Comparison of ENCODE assay signal across 23 cellular contexts in genomic region chr5:40494631-40495030, GRCh38.
"Had no signal": no experiment of that assay in that cellular context is flagged by ENCODE, and none has a peak within 500 bp of the region (broad histone marks: within the 10 kb centered on the region; RNA-seq: fewer than 3 reads in every experiment).

No MANE protein-coding gene starts in this region.

- H3K27me3 ChIP-seq: colonic mucosa, foreskin keratinocyte, hepatocyte, neural progenitor cell, pancreas, suprapubic skin, thyroid gland had no signal

- H2AFZ ChIP-seq: hepatocyte, neural progenitor cell had no signal

- H3K36me3 Mint-ChIP-seq: memory B cell, mesothelial cell of epicardium, natural killer cell, neural progenitor cell, type B pancreatic cell had no signal

- H3K4me3 ChIP-seq: colonic mucosa, hepatocyte, left ventricle myocardium inferior, lower lobe of right lung, neural progenitor cell, pancreas, smooth muscle cell, suprapubic skin, thyroid gland had no signal

- H3K4me1 ChIP-seq: colonic mucosa, left ventricle myocardium inferior, pancreas, suprapubic skin, thyroid gland had no signal

- DNase-seq: colonic mucosa; dermis blood vessel endothelial cell; foreskin keratinocyte; head of caudate nucleus; kidney; left cardiac atrium; left ventricle myocardium inferior; lower lobe of right lung; natural killer cell; nucleus accumbens; pancreas; right cardiac atrium; stimulated activated CD4-positive, alpha-beta T cell treated with anti-CD3 and anti-CD28 coated beads, Interleukin-4, amount 100 ng/mL, for 24 hours; stimulated activated naive CD4-positive, alpha-beta T cell; thyroid gland had no signal

- H3K27ac Mint-ChIP-seq: memory B cell, mesothelial cell of epicardium, natural killer cell, neural progenitor cell, progenitor cell of endocrine pancreas, type B pancreatic cell had no signal

- H3K79me2 ChIP-seq: hepatocyte had no signal

- H3K4me2 ChIP-seq: hepatocyte, neural progenitor cell, smooth muscle cell had no signal

- H3K4me3 Mint-ChIP-seq: memory B cell, mesothelial cell of epicardium, natural killer cell, neural progenitor cell, type B pancreatic cell had no signal

- H3K9me3 ChIP-seq: colonic mucosa, left ventricle myocardium inferior, lower lobe of right lung, pancreas, suprapubic skin, thyroid gland had no signal

- H3K27me3 Mint-ChIP-seq: memory B cell, progenitor cell of endocrine pancreas, type B pancreatic cell had no signal

- ATAC-seq: foreskin keratinocyte, left cardiac atrium, lower lobe of right lung, natural killer cell, pancreas, right cardiac atrium had no signal

- H3K4me1 Mint-ChIP-seq: neural progenitor cell had no signal

- H3K27ac ChIP-seq: colonic mucosa, foreskin keratinocyte, hepatocyte, left ventricle myocardium inferior, lower lobe of right lung, neural progenitor cell, pancreas, suprapubic skin, thyroid gland had no signal

- H3K9me3 Mint-ChIP-seq: memory B cell, mesothelial cell of epicardium, natural killer cell, neural progenitor cell, type B pancreatic cell had no signal

- H3K36me3 ChIP-seq: colonic mucosa, left ventricle myocardium inferior, lower lobe of right lung, neural progenitor cell, pancreas, suprapubic skin, thyroid gland had no signal

- H3K9ac ChIP-seq: neural progenitor cell had no signal
